In genomic region chr4:76271248-76271647, GRCh38 we compare ENCODE assay signal across 23 cellular contexts. TPM values are rescaled to one million over a fixed set of nuclear protein-coding genes. Genes with fewer than 3 reads are reported as not detected.
DNase-seq lines count a peak whose midpoint lies in the region; ATAC-seq, FAIRE-seq and TF ChIP-seq lines count a peak whose summit lies in the region.
"Had no signal": no experiment of that assay in that cellular context is flagged by ENCODE, and none has a peak within 500 bp of the region (broad histone marks: within the 10 kb centered on the region; RNA-seq: fewer than 3 reads in every experiment).

No MANE protein-coding gene starts in this region.

- H3K4me1 Mint-ChIP-seq in WTC11 = no peaks in the 10 kb centered on the region
- H3K4me1 Mint-ChIP-seq: CD4-positive, alpha-beta memory T cell; CD4-positive, CD25-positive, alpha-beta regulatory T cell had no signal

- no peak for DNase-seq in HepG2 (ENCODE audit: low spot score)
- DNase-seq in right lobe of liver = no peak
- DNase-seq in K562 (ENCODE audit: extremely low read depth in 1 of 4, low spot score in 3 of 4) = no peak
- no peak for DNase-seq in HPDE6-E6E7 (ENCODE audit: extremely low spot score)
- DNase-seq in WTC11 (ENCODE audit: low spot score) = no peak
- DNase-seq: ACHN; BE2C; C1 segment of cervical spinal cord; CD4-positive, alpha-beta memory T cell; CD4-positive, CD25-positive, alpha-beta regulatory T cell; CD8-positive, alpha-beta memory T cell; COR-L47; DMS 273 treated with DMSO at 0.1 percent for 48 hours; DMS79 treated with DMSO at 0.1 percent for 48 hours; GF-D8 had no signal

- no peak overlapping the region for H3K4me3 ChIP-seq in HepG2 (replicated peaks in 1 of 3; ENCODE audit: insufficient read depth in 1 of 3, low read depth in 2 of 3, low read length in 3 of 3)
- no peak overlapping the region for H3K4me3 ChIP-seq in right lobe of liver
- no peak overlapping the region for H3K4me3 ChIP-seq in K562
- peak overlapping the region; percentile 1 for H3K4me3 ChIP-seq in endocrine pancreas (ENCODE audit: control insufficient read depth, insufficient read depth, low read length)
- H3K4me3 ChIP-seq: BLaER1 had no signal

- H3K9me3 ChIP-seq in HepG2 (ENCODE audit: low read length) = no peaks in the 10 kb centered on the region
- no peaks in the 10 kb centered on the region for H3K9me3 ChIP-seq in right lobe of liver
- no peaks in the 10 kb centered on the region for H3K9me3 ChIP-seq in K562 (replicated peaks; ENCODE audit: control insufficient read depth, insufficient read depth, low read depth, low read length)
- H3K9me3 ChIP-seq in endocrine pancreas (ENCODE audit: control insufficient read depth, low read length) = no peaks in the 10 kb centered on the region
- H3K9me3 ChIP-seq: BE2C, BLaER1 had no signal

- no peak overlapping the region for H3K4me2 ChIP-seq in HepG2 (ENCODE audit: low read depth, low read length)
- H3K4me2 ChIP-seq in K562 (ENCODE audit: insufficient read depth, low read length) = no peak overlapping the region
- H3K4me2 ChIP-seq: BLaER1 had no signal

- intact Hi-C loops in HepG2 (cut with micrococcal nuclease; ENCODE audit: unreplicated experiment) (no loop called here), right lobe of liver (cut with DNase I) (no loop called here), K562 (cut with micrococcal nuclease) (no loop called here)

- POLR2A ChIA-PET in HepG2 (lab: Yijun Ruan, JAX) (no interaction called here), K562 (lab: Yijun Ruan, JAX) (interaction anchor here (0.6 to 1.2 kb wide), 3 partner anchors 30 to 58 kb away, joined by 3 read pairs; partner anchors contain the start of gene SCARB2), WTC11 (lab: Charles Lee) (no interaction called here)

- WGBS in HepG2 (ENCODE audit: low lambda C conversion rate) = 80% methylated on average over 6 of the region's 6 CpGs
- WGBS in right lobe of liver (ENCODE audit: insufficient coverage, low coverage, low lambda C conversion rate, missing lambda C conversion rate) = 98% methylated on average over 6 of the region's 6 CpGs
- WGBS in K562 (ENCODE audit: insufficient coverage, low coverage, missing lambda C conversion rate) = 43% methylated on average over 6 of the region's 6 CpGs

- no peaks in the 10 kb centered on the region for H3K79me2 ChIP-seq in HepG2 (ENCODE audit: insufficient read depth, low read length)
- no peaks in the 10 kb centered on the region for H3K79me2 ChIP-seq in K562 (ENCODE audit: control insufficient read depth, insufficient read depth, low read length)

- no peaks in the 10 kb centered on the region for H3K9me1 ChIP-seq in K562 (ENCODE audit: control insufficient read depth, insufficient read depth, low read length)

- H3K27ac ChIP-seq in HepG2 (ENCODE audit: extremely low read length, insufficient read depth, low read length) (no peak overlapping the region), right lobe of liver (no peak overlapping the region), K562 (ENCODE audit: extremely low read depth, low read depth, low read length) (no peak overlapping the region)
- H3K27ac ChIP-seq: 22Rv1, BLaER1 had no signal

- BruUV-seq in HepG2 (replicated peaks; lab: Mats Ljungman, UMichigan) = no TSS peak
- no TSS peak for BruUV-seq in K562 (replicated peaks; lab: Mats Ljungman, UMichigan)

- no peak for TF ChIP-seq POLR2A in HepG2 (IDR thresholded peaks at IDR 0.05; ENCODE audit: insufficient read depth in 1 of 2, low read depth in 2 of 2, low read length in 2 of 2)
- TF ChIP-seq POLR2A in right lobe of liver (IDR thresholded peaks at IDR 0.05) = no peak
- TF ChIP-seq POLR2A in K562 (conservative IDR thresholded peaks at IDR 0.05) = no peak

- H2AFZ ChIP-seq in HepG2 (ENCODE audit: low read length) (no peak overlapping the region), K562 (ENCODE audit: low read depth, low read length) (peak overlapping the region; percentile 24; the same call in 1 of the 2 replicates)

- no peaks in the 10 kb centered on the region for H3K9me3 Mint-ChIP-seq in WTC11
- H3K9me3 Mint-ChIP-seq: CD14-positive monocyte; CD4-positive, alpha-beta memory T cell; CD8-positive, alpha-beta memory T cell had no signal

- TF ChIP-seq CTCF in HepG2 (CRISPR knock-in tag; IDR thresholded peaks at IDR 0.05) (no peak), right lobe of liver (IDR thresholded peaks at IDR 0.05) (no peak), K562 (IDR thresholded peaks at IDR 0.05 in 2 of 3, conservative IDR thresholded peaks at IDR 0.05 in 1 of 3; ENCODE audit: insufficient read depth in 2 of 3, low read depth in 1 of 3, low read length in 3 of 3) (no peak), WTC11 (IDR thresholded peaks at IDR 0.05) (no peak)

- H3K9ac ChIP-seq in HepG2 (ENCODE audit: insufficient read depth, low read depth, low read length) (no peak overlapping the region), K562 (ENCODE audit: insufficient read depth in 1 of 2, low read depth in 2 of 2, low read length in 2 of 2) (no peak overlapping the region), endocrine pancreas (ENCODE audit: control insufficient read depth, insufficient read depth, low read length) (no peak overlapping the region)
- H3K9ac ChIP-seq: BLaER1 had no signal

- FAIRE-seq in HepG2 (lab: Jason Lieb, UNC) (no peak), K562 (lab: Jason Lieb, UNC) (no peak)
- FAIRE-seq: G401.6, GM12891, GM18507 had no signal

- no peak overlapping the region for H3K4me3 Mint-ChIP-seq in WTC11
- H3K4me3 Mint-ChIP-seq: CD14-positive monocyte; CD4-positive, alpha-beta memory T cell; CD4-positive, CD25-positive, alpha-beta regulatory T cell; CD8-positive, alpha-beta memory T cell had no signal

- peaks cover 3% of the 10 kb centered on the region for H3K27me3 Mint-ChIP-seq in WTC11 (ENCODE audit: low read depth)

- in situ Hi-C loops in HepG2 (cut with HindIII; ENCODE audit: extremely low pct_ligation_motif_present, low pct_unique_long_range_greater_than_20kb) (no loop called here), K562 (cut with MboI) (no loop called here)

- H3K36me3 Mint-ChIP-seq in WTC11 = no peaks in the 10 kb centered on the region
- H3K36me3 Mint-ChIP-seq: CD14-positive monocyte; CD4-positive, alpha-beta memory T cell; CD4-positive, CD25-positive, alpha-beta regulatory T cell had no signal

- TF ChIP-seq EP300 in HepG2 (IDR thresholded peaks at IDR 0.05; ENCODE audit: low read depth in 2 of 2, low read length in 2 of 2) = no peak
- TF ChIP-seq EP300 in HepG2 (CRISPR knock-in tag; IDR thresholded peaks at IDR 0.05; ENCODE audit: borderline replicate concordance) = no peak
- no peak for TF ChIP-seq EP300 in K562 (IDR thresholded peaks at IDR 0.05; ENCODE audit: low read length)

- H3K36me3 ChIP-seq in HepG2 (replicated peaks in 1 of 2; ENCODE audit: control insufficient read depth in 1 of 2, insufficient read depth in 2 of 2, low read length in 2 of 2) (no peaks in the 10 kb centered on the region), right lobe of liver (no peaks in the 10 kb centered on the region), K562 (ENCODE audit: control insufficient read depth, insufficient read depth, low read length) (no peaks in the 10 kb centered on the region; the same call in 2 of the 3 replicates), endocrine pancreas (ENCODE audit: control insufficient read depth, insufficient read depth, low read length) (no peaks in the 10 kb centered on the region)
- H3K36me3 ChIP-seq: BE2C, BLaER1 had no signal

- CTCF ChIA-PET in HepG2 (lab: Yijun Ruan, JAX; ENCODE audit: low intra/inter-chr PET ratio, low total read pairs) (no interaction called here), K562 (lab: Yijun Ruan, JAX; ENCODE audit: low intra/inter-chr PET ratio) (no interaction called here), WTC11 (lab: Charles Lee) (interaction anchor here (1.3 kb wide), 1 partner anchor 107 kb away, joined by 3 read pairs; no protein-coding TSS in a partner anchor)

- H3K4me1 ChIP-seq in HepG2 (ENCODE audit: insufficient read depth, low read length) (peaks cover 67% of the 10 kb centered on the region), right lobe of liver (peaks cover 0 to 30% (median 8%) of the 10 kb centered on the region in 4 donors), K562 (replicated peaks in 1 of 2; ENCODE audit: control insufficient read depth in 2 of 2, insufficient read depth in 2 of 2, low read length in 2 of 2) (no peaks in the 10 kb centered on the region; a peak in 1 of 5 replicates), endocrine pancreas (ENCODE audit: control insufficient read depth, insufficient read depth, low read length) (peaks cover 4% of the 10 kb centered on the region)
- H3K4me1 ChIP-seq: BE2C, BLaER1 had no signal

- H4K20me1 ChIP-seq in HepG2 (ENCODE audit: insufficient read depth, low read length) (no peaks in the 10 kb centered on the region), K562 (replicated peaks; ENCODE audit: control insufficient read depth, insufficient read depth, low read length) (no peaks in the 10 kb centered on the region)
- H4K20me1 ChIP-seq: BLaER1 had no signal

- no peak for TF ChIP-seq RAD21 in HepG2 (CRISPR knock-in tag; IDR thresholded peaks at IDR 0.05)
- TF ChIP-seq RAD21 in K562 (CRISPR knock-in tag; conservative IDR thresholded peaks at IDR 0.05 in 1 of 2, IDR thresholded peaks at IDR 0.05 in 1 of 2) = no peak

- ATAC-seq in HepG2 = no peak
- ATAC-seq in right lobe of liver = no peak
- ATAC-seq in K562 = no peak
- ATAC-seq in WTC11 = no peak

- H3K27me3 ChIP-seq in HepG2 (ENCODE audit: control insufficient read depth in 1 of 2, insufficient read depth in 2 of 2, low read length in 2 of 2) (no peaks in the 10 kb centered on the region), right lobe of liver (no peaks in the 10 kb centered on the region), K562 (ENCODE audit: control insufficient read depth in 2 of 2, insufficient read depth in 2 of 2, low read length in 2 of 2) (no peaks in the 10 kb centered on the region), endocrine pancreas (ENCODE audit: control insufficient read depth, insufficient read depth, low read length) (no peaks in the 10 kb centered on the region)
- H3K27me3 ChIP-seq: BLaER1 had no signal

- H3K27ac Mint-ChIP-seq in WTC11 = no peak overlapping the region
- H3K27ac Mint-ChIP-seq: CD14-positive monocyte; CD4-positive, CD25-positive, alpha-beta regulatory T cell; CD8-positive, alpha-beta memory T cell had no signal

RNA-seq across cellular contexts. Expression of gene FAM47E, which starts 19.7 kb away (rescaled TPM):
- total RNA-seq in HepG2 (2016; rRNA removed; fragmentation: Illumina TruSeq; extraction: Trizol) = 0.29 and 0.33 TPM in 2 replicates
- total RNA-seq in HepG2 (2016; cell fraction: cytosol; rRNA removed; fragmentation: Illumina TruSeq; extraction: Trizol; ENCODE audit: low read depth) = 0.30 TPM in 1 of 2 replicates, not detected in the other
- 0.37 and 0.65 TPM in 2 replicates for total RNA-seq in HepG2 (2016; cell fraction: insoluble cytoplasmic fraction; rRNA removed; fragmentation: Illumina TruSeq; extraction: Trizol)
- total RNA-seq in HepG2 (2016; cell fraction: membrane; rRNA removed; fragmentation: Illumina TruSeq; extraction: Trizol) = 0.25 and 0.41 TPM in 2 replicates
- 0.31 and 0.50 TPM in 2 replicates for total RNA-seq in HepG2 (2016; cell fraction: nucleus; rRNA removed; fragmentation: Illumina TruSeq; extraction: Trizol)
- 0.60 and 0.66 TPM in 2 replicates for polyA plus RNA-seq in HepG2 (2011; rRNA removed)
- polyA plus RNA-seq in HepG2 (2011; cell fraction: cytosol; rRNA removed) = 0.24 and 0.50 TPM in 2 replicates
- 0.06 and 1.5 TPM in 2 replicates for polyA plus RNA-seq in HepG2 (2011; cell fraction: nucleus; rRNA removed)
- 1.2 and 1.8 TPM in 2 replicates for polyA plus RNA-seq in HepG2 (2012)
- polyA plus RNA-seq in HepG2 (2016; cell fraction: cytosol; fragmentation: Illumina TruSeq; extraction: Trizol; ENCODE audit: low read depth) = 0.27 and 0.29 TPM in 2 replicates
- polyA plus RNA-seq in HepG2 (2016; cell fraction: insoluble cytoplasmic fraction; fragmentation: Illumina TruSeq; extraction: Trizol; ENCODE audit: low read depth) = 0.29 and 0.50 TPM in 2 replicates
- not detected in 2 replicates for polyA plus RNA-seq in HepG2 (2016; cell fraction: membrane; fragmentation: Illumina TruSeq; extraction: Trizol; ENCODE audit: low read depth)
- 0.44 TPM in 1 of 2 replicates, not detected in the other for polyA plus RNA-seq in HepG2 (2016; cell fraction: nucleus; fragmentation: Illumina TruSeq; extraction: Trizol; ENCODE audit: insufficient read depth, low read depth)
- 0.02 TPM in 1 of 2 replicates, not detected in the other for polyA minus RNA-seq in HepG2 (2011; rRNA and poly(A)+ RNA removed; ENCODE audit: low replicate concordance)
- polyA minus RNA-seq in HepG2 (2011; cell fraction: cytosol; rRNA and poly(A)+ RNA removed) = 0.69 TPM in 1 of 2 replicates, not detected in the other
- polyA minus RNA-seq in HepG2 (2011; cell fraction: nucleus; rRNA and poly(A)+ RNA removed) = 1.5 and 1.9 TPM in 2 replicates
- 1 to 10 TPM; 1.2 to 5.0 (median 2.9) TPM for total RNA-seq in right lobe of liver
- total RNA-seq in K562 (2011; cell fraction: chromatin; rRNA removed; ENCODE audit: low replicate concordance) = 1.3 and 1.8 TPM in 2 replicates
- 0.50 and 0.66 TPM in 2 replicates for total RNA-seq in K562 (2011; cell fraction: nucleolus; rRNA removed)
- total RNA-seq in K562 (2011; cell fraction: nucleoplasm; rRNA removed) = 1.5 and 5.1 TPM in 2 replicates
- 3.6 and 3.7 TPM in 2 replicates for total RNA-seq in K562 (2014; rRNA removed)
- 6.4 and 7.4 TPM in 2 replicates for total RNA-seq in K562 (2014; rRNA removed; fragmentation: Illumina TruSeq; extraction: Trizol)
- total RNA-seq in K562 (2015; rRNA removed; fragmentation: Illumina TruSeq; extraction: Trizol) = 12.0 and 15.6 TPM in 2 replicates
- total RNA-seq in K562 (2021) = 3.7 and 4.8 TPM in 2 replicates
- polyA plus RNA-seq in K562 (2011; rRNA removed) = 0.38 and 4.8 TPM in 2 replicates
- 1.2 TPM in 1 of 2 replicates, not detected in the other for polyA plus RNA-seq in K562 (2011; cell fraction: cytosol; rRNA removed)
- 0.07 and 1.3 TPM in 2 replicates for polyA plus RNA-seq in K562 (2011; cell fraction: nucleus; rRNA removed)
- 15.5 and 15.6 TPM in 2 replicates for polyA plus RNA-seq in K562 (2012)
- 5.5 and 6.9 TPM in 2 replicates for polyA plus RNA-seq in K562 (2014; fragmentation: Illumina TruSeq; extraction: Trizol)
- 10 to 100 TPM; 11.8 to 12.4 TPM for polyA plus RNA-seq in K562 (2014; fragmentation: Nextera tagmentation; extraction: Ambion mirVana)
- 5.0 and 5.9 TPM in 2 replicates for polyA plus RNA-seq in K562 (2014; rRNA removed)
- 0.27 and 3.5 TPM in 2 replicates for polyA minus RNA-seq in K562 (2011; rRNA and poly(A)+ RNA removed)
- 1.0 TPM in 1 of 2 replicates, not detected in the other for polyA minus RNA-seq in K562 (2011; cell fraction: cytosol; rRNA and poly(A)+ RNA removed)
- 0.56 and 0.81 TPM in 2 replicates for polyA minus RNA-seq in K562 (2011; cell fraction: nucleus; rRNA and poly(A)+ RNA removed)
- total RNA-seq in WTC11 (2021) = 1.4 to 1.6 TPM (median 1.6 TPM) in 3 replicates
- total RNA-seq: CD8-positive, alpha-beta memory T cell had no signal
- polyA plus RNA-seq: CD14-positive monocyte; CD8-positive, alpha-beta memory T cell had no signal

RNA-seq across cellular contexts. Expression of gene STBD1, which starts 35.3 kb away (rescaled TPM):
- total RNA-seq in HepG2 (2016; rRNA removed; fragmentation: Illumina TruSeq; extraction: Trizol) = 3.5 and 4.3 TPM in 2 replicates
- 1.0 and 1.1 TPM in 2 replicates for total RNA-seq in HepG2 (2016; cell fraction: cytosol; rRNA removed; fragmentation: Illumina TruSeq; extraction: Trizol; ENCODE audit: low read depth)
- total RNA-seq in HepG2 (2016; cell fraction: insoluble cytoplasmic fraction; rRNA removed; fragmentation: Illumina TruSeq; extraction: Trizol) = 4.2 and 4.3 TPM in 2 replicates
- total RNA-seq in HepG2 (2016; cell fraction: membrane; rRNA removed; fragmentation: Illumina TruSeq; extraction: Trizol) = 2.4 and 2.7 TPM in 2 replicates
- 3.8 and 4.3 TPM in 2 replicates for total RNA-seq in HepG2 (2016; cell fraction: nucleus; rRNA removed; fragmentation: Illumina TruSeq; extraction: Trizol)
- polyA plus RNA-seq in HepG2 (2011; rRNA removed) = 2.8 and 4.9 TPM in 2 replicates
- polyA plus RNA-seq in HepG2 (2011; cell fraction: cytosol; rRNA removed) = 3.9 and 4.1 TPM in 2 replicates
- 1.3 and 2.3 TPM in 2 replicates for polyA plus RNA-seq in HepG2 (2011; cell fraction: nucleus; rRNA removed)
- polyA plus RNA-seq in HepG2 (2012) = 9.6 and 14.4 TPM in 2 replicates
- polyA plus RNA-seq in HepG2 (2016; cell fraction: cytosol; fragmentation: Illumina TruSeq; extraction: Trizol; ENCODE audit: low read depth) = 0.35 and 0.55 TPM in 2 replicates
- polyA plus RNA-seq in HepG2 (2016; cell fraction: insoluble cytoplasmic fraction; fragmentation: Illumina TruSeq; extraction: Trizol; ENCODE audit: low read depth) = 1.5 and 3.0 TPM in 2 replicates
- 0.88 and 1.2 TPM in 2 replicates for polyA plus RNA-seq in HepG2 (2016; cell fraction: membrane; fragmentation: Illumina TruSeq; extraction: Trizol; ENCODE audit: low read depth)
- 2.0 and 3.1 TPM in 2 replicates for polyA plus RNA-seq in HepG2 (2016; cell fraction: nucleus; fragmentation: Illumina TruSeq; extraction: Trizol; ENCODE audit: insufficient read depth, low read depth)
- 2.0 and 7.2 TPM in 2 replicates for polyA minus RNA-seq in HepG2 (2011; rRNA and poly(A)+ RNA removed; ENCODE audit: low replicate concordance)
- polyA minus RNA-seq in HepG2 (2011; cell fraction: cytosol; rRNA and poly(A)+ RNA removed) = 1.8 and 7.7 TPM in 2 replicates
- polyA minus RNA-seq in HepG2 (2011; cell fraction: nucleus; rRNA and poly(A)+ RNA removed) = 1.9 and 3.1 TPM in 2 replicates
- total RNA-seq in right lobe of liver = 10 to 100 TPM; 16.3 to 53.5 (median 37.6) TPM
- total RNA-seq in K562 (2011; cell fraction: chromatin; rRNA removed; ENCODE audit: low replicate concordance) = not detected in 2 replicates
- 0.39 and 0.50 TPM in 2 replicates for total RNA-seq in K562 (2011; cell fraction: nucleolus; rRNA removed)
- total RNA-seq in K562 (2011; cell fraction: nucleoplasm; rRNA removed) = 0.53 TPM in 1 of 2 replicates, not detected in the other
- total RNA-seq in K562 (2014; rRNA removed) = 0.29 and 0.54 TPM in 2 replicates
- 0.18 and 0.22 TPM in 2 replicates for total RNA-seq in K562 (2014; rRNA removed; fragmentation: Illumina TruSeq; extraction: Trizol)
- total RNA-seq in K562 (2015; rRNA removed; fragmentation: Illumina TruSeq; extraction: Trizol) = 0.33 and 0.41 TPM in 2 replicates
- total RNA-seq in K562 (2021) = 0.42 and 0.64 TPM in 2 replicates
- polyA plus RNA-seq in K562 (2011; rRNA removed) = 0.08 and 0.34 TPM in 2 replicates
- polyA plus RNA-seq in K562 (2011; cell fraction: cytosol; rRNA removed) = 0.03 and 0.32 TPM in 2 replicates
- polyA plus RNA-seq in K562 (2011; cell fraction: nucleus; rRNA removed) = 0.07 and 0.10 TPM in 2 replicates
- 0.62 and 1.5 TPM in 2 replicates for polyA plus RNA-seq in K562 (2012)
- polyA plus RNA-seq in K562 (2014; fragmentation: Illumina TruSeq; extraction: Trizol) = 0.10 and 0.27 TPM in 2 replicates
- not detected for polyA plus RNA-seq in K562 (2014; fragmentation: Nextera tagmentation; extraction: Ambion mirVana)
- polyA plus RNA-seq in K562 (2014; rRNA removed) = 0.24 and 0.38 TPM in 2 replicates
- polyA minus RNA-seq in K562 (2011; rRNA and poly(A)+ RNA removed) = 0.21 TPM in 1 of 2 replicates, not detected in the other
- polyA minus RNA-seq in K562 (2011; cell fraction: cytosol; rRNA and poly(A)+ RNA removed) = 0.29 TPM in 1 of 2 replicates, not detected in the other
- 0.11 and 0.13 TPM in 2 replicates for polyA minus RNA-seq in K562 (2011; cell fraction: nucleus; rRNA and poly(A)+ RNA removed)
- 1.4 to 2.6 TPM (median 2.0 TPM) in 3 replicates for total RNA-seq in WTC11 (2021)
- total RNA-seq: A673 had no signal

RNA-seq across cellular contexts. Expression of gene SCARB2, which starts 57.6 kb away (rescaled TPM):
- total RNA-seq in HepG2 (2016; rRNA removed; fragmentation: Illumina TruSeq; extraction: Trizol) (23.5 and 43.4 TPM in 2 replicates), right lobe of liver (100 to 1,000 TPM; 102 to 133 (median 125) TPM), K562 (2014; rRNA removed) (17.8 and 17.9 TPM in 2 replicates), K562 (2014; rRNA removed; fragmentation: Illumina TruSeq; extraction: Trizol) (19.3 and 20.0 TPM in 2 replicates), K562 (2015; rRNA removed; fragmentation: Illumina TruSeq; extraction: Trizol) (25.8 TPM in 2 replicates), K562 (2021) (16.6 and 18.4 TPM in 2 replicates), WTC11 (2021) (38.0 to 42.2 TPM (median 39.9 TPM) in 3 replicates)
- total RNA-seq in HepG2 (2016; cell fraction: cytosol; rRNA removed; fragmentation: Illumina TruSeq; extraction: Trizol; ENCODE audit: low read depth) = 3.4 and 5.0 TPM in 2 replicates
- 27.0 and 44.9 TPM in 2 replicates for total RNA-seq in HepG2 (2016; cell fraction: insoluble cytoplasmic fraction; rRNA removed; fragmentation: Illumina TruSeq; extraction: Trizol)
- 11.4 and 14.4 TPM in 2 replicates for total RNA-seq in HepG2 (2016; cell fraction: membrane; rRNA removed; fragmentation: Illumina TruSeq; extraction: Trizol)
- 46.8 and 54.9 TPM in 2 replicates for total RNA-seq in HepG2 (2016; cell fraction: nucleus; rRNA removed; fragmentation: Illumina TruSeq; extraction: Trizol)
- polyA plus RNA-seq in HepG2 (2011; rRNA removed) (40.6 and 45.9 TPM in 2 replicates), K562 (2011; rRNA removed) (17.3 and 21.0 TPM in 2 replicates), K562 (2014; fragmentation: Illumina TruSeq; extraction: Trizol) (16.9 and 18.9 TPM in 2 replicates), K562 (2014; fragmentation: Nextera tagmentation; extraction: Ambion mirVana) (1 to 10 TPM; 6.1 to 8.8 TPM), K562 (2014; rRNA removed) (10.1 and 14.9 TPM in 2 replicates)
- 21.7 and 39.6 TPM in 2 replicates for polyA plus RNA-seq in HepG2 (2011; cell fraction: cytosol; rRNA removed)
- polyA plus RNA-seq in HepG2 (2011; cell fraction: nucleus; rRNA removed) = 16.5 and 20.8 TPM in 2 replicates
- 49.6 and 72.8 TPM in 2 replicates for polyA plus RNA-seq in HepG2 (2012)
- polyA plus RNA-seq in HepG2 (2016; cell fraction: cytosol; fragmentation: Illumina TruSeq; extraction: Trizol; ENCODE audit: low read depth) = 2.5 and 3.1 TPM in 2 replicates
- 20.1 and 21.1 TPM in 2 replicates for polyA plus RNA-seq in HepG2 (2016; cell fraction: insoluble cytoplasmic fraction; fragmentation: Illumina TruSeq; extraction: Trizol; ENCODE audit: low read depth)
- polyA plus RNA-seq in HepG2 (2016; cell fraction: membrane; fragmentation: Illumina TruSeq; extraction: Trizol; ENCODE audit: low read depth) = 6.3 and 6.6 TPM in 2 replicates
- 41.0 and 42.6 TPM in 2 replicates for polyA plus RNA-seq in HepG2 (2016; cell fraction: nucleus; fragmentation: Illumina TruSeq; extraction: Trizol; ENCODE audit: insufficient read depth, low read depth)
- polyA minus RNA-seq in HepG2 (2011; rRNA and poly(A)+ RNA removed; ENCODE audit: low replicate concordance) = 35.5 and 55.9 TPM in 2 replicates
- polyA minus RNA-seq in HepG2 (2011; cell fraction: cytosol; rRNA and poly(A)+ RNA removed) = 46.9 and 76.7 TPM in 2 replicates
- polyA minus RNA-seq in HepG2 (2011; cell fraction: nucleus; rRNA and poly(A)+ RNA removed) = 69.5 and 87.4 TPM in 2 replicates
- 31.3 and 49.9 TPM in 2 replicates for total RNA-seq in K562 (2011; cell fraction: chromatin; rRNA removed; ENCODE audit: low replicate concordance)
- 18.7 and 26.6 TPM in 2 replicates for total RNA-seq in K562 (2011; cell fraction: nucleolus; rRNA removed)
- 35.0 and 62.6 TPM in 2 replicates for total RNA-seq in K562 (2011; cell fraction: nucleoplasm; rRNA removed)
- 5.9 and 9.0 TPM in 2 replicates for polyA plus RNA-seq in K562 (2011; cell fraction: cytosol; rRNA removed)
- polyA plus RNA-seq in K562 (2011; cell fraction: nucleus; rRNA removed) = 10.3 and 14.5 TPM in 2 replicates
- polyA plus RNA-seq in K562 (2012) = 14.0 and 25.8 TPM in 2 replicates
- 47.7 and 52.6 TPM in 2 replicates for polyA minus RNA-seq in K562 (2011; rRNA and poly(A)+ RNA removed)
- 10.3 and 19.3 TPM in 2 replicates for polyA minus RNA-seq in K562 (2011; cell fraction: cytosol; rRNA and poly(A)+ RNA removed)
- polyA minus RNA-seq in K562 (2011; cell fraction: nucleus; rRNA and poly(A)+ RNA removed) = 16.0 and 24.0 TPM in 2 replicates

Comparison
In these comparisons a context has a peak if more than half of its experiments do, and no peak if none do; other contexts are left out.
1. Of the 241 proteins assayed by ChIP-seq in both HepG2 and K562: peak only in HepG2: none; only in K562: MAFG; in both: MAFF and MAFK; in neither: 238.